In genomic region chr12:14390885-14391530, GRCh38 we compare ENCODE assay signal across 12 cellular contexts. TPM values are rescaled to one million over a fixed set of nuclear protein-coding genes. Genes with fewer than 3 reads are reported as not detected.
A peak's percentile ranks its signal among the peaks of the same experiment; 100 is the strongest.
DNase-seq lines count a peak whose midpoint lies in the region; ATAC-seq and TF ChIP-seq lines count a peak whose summit lies in the region.
"Had no signal": no experiment of that assay in that cellular context is flagged by ENCODE, and none has a peak within 500 bp of the region (broad histone marks: within the 10 kb centered on the region; RNA-seq: fewer than 3 reads in every experiment).

No MANE protein-coding gene starts in this region.

- no peak for TF ChIP-seq CTCF in CD4-positive, alpha-beta T cell (IDR thresholded peaks at IDR 0.05)
- TF ChIP-seq CTCF in HFFc6 (IDR thresholded peaks at IDR 0.05): no peak
- TF ChIP-seq CTCF in MCF 10A (IDR thresholded peaks at IDR 0.05; ENCODE audit: unreplicated experiment): no peak
- no peak for TF ChIP-seq CTCF in neural progenitor cell (IDR thresholded peaks at IDR 0.05)

- H3K27me3 ChIP-seq in CD4-positive, alpha-beta T cell (ENCODE audit: control insufficient read depth, insufficient read depth, low read length): no peaks in the 10 kb centered on the region
- H3K27me3 ChIP-seq in neural progenitor cell: no peaks in the 10 kb centered on the region

- H3K36me3 ChIP-seq in neural progenitor cell: peaks cover 15% of the 10 kb centered on the region

- H3K79me2 ChIP-seq in neural progenitor cell (ENCODE audit: low read depth): peaks cover 100% of the 10 kb centered on the region

- H3K9me3 ChIP-seq in CD4-positive, alpha-beta T cell (ENCODE audit: control insufficient read depth, low read length): no peaks in the 10 kb centered on the region
- no peaks in the 10 kb centered on the region for H3K9me3 ChIP-seq in neural progenitor cell (ENCODE audit: low read depth)

- CTCF ChIA-PET in CD4-positive, alpha-beta T cell (lab: Charles Lee): interaction anchor here (1.1 to 5.2 kb wide), 2 partner anchors 22 to 25 kb away, joined by 3 to 31 read pairs; partner anchors contain the start of gene ATF7IP
- CTCF ChIA-PET in MCF 10A (lab: Yijun Ruan, JAX): no interaction called here

- no peaks in the 10 kb centered on the region for H4K20me1 ChIP-seq in neural progenitor cell (ENCODE audit: low read depth)

- peaks cover 56% of the 10 kb centered on the region for H3K4me1 ChIP-seq in neural progenitor cell

- peak overlapping the region; percentile 78 for H3K4me3 Mint-ChIP-seq in CD4-positive, alpha-beta T cell
- H3K4me3 Mint-ChIP-seq in HFFc6: no peak overlapping the region
- no peak overlapping the region for H3K4me3 Mint-ChIP-seq in MCF 10A (ENCODE audit: unreplicated experiment)
- H3K4me3 Mint-ChIP-seq in neural progenitor cell: no peak overlapping the region

- intact Hi-C loops in CD4-positive, alpha-beta T cell (cut with DNase I, micrococcal nuclease): loop anchor here (2.0 to 10.0 kb wide), 2 partner anchors 22 to 1394 kb away; partner anchors contain the start of gene EPS8 (in 1 of the 2)
- intact Hi-C loops in MCF 10A (cut with micrococcal nuclease): no loop called here

- POLR2A ChIA-PET in CD4-positive, alpha-beta T cell (lab: Charles Lee): interaction anchor here (1.0 to 6.7 kb wide), 5 partner anchors 15 to 27 kb away, joined by 3 to 91 read pairs (median 3); partner anchors contain the start of gene ATF7IP
- POLR2A ChIA-PET in MCF 10A (lab: Yijun Ruan, JAX): interaction anchor here (0.5 to 1.3 kb wide), 4 partner anchors 21 to 81 kb away, joined by 3 to 5 read pairs (median 3); partner anchors contain the start of gene ATF7IP

- peak overlapping the region; percentile 40 for H3K27ac ChIP-seq in CD4-positive, alpha-beta T cell (ENCODE audit: low read depth, low read length)
- H3K27ac ChIP-seq in neural progenitor cell: peak overlapping the region; percentile 85

- no peak overlapping the region for H3K4me3 ChIP-seq in neural progenitor cell

- no peak overlapping the region for H3K4me2 ChIP-seq in neural progenitor cell
- H3K4me2 ChIP-seq: SK-N-SH had no signal

- ATAC-seq in CD4-positive, alpha-beta T cell (ENCODE audit: poor library complexity): no peak
- no peak for ATAC-seq in GM18502 (IDR thresholded peaks at IDR 0.05; ENCODE audit: poor library complexity, unreplicated experiment)
- ATAC-seq in HG02973 (IDR thresholded peaks at IDR 0.05; ENCODE audit: unreplicated experiment): no peak

- no peak overlapping the region for H2AFZ ChIP-seq in neural progenitor cell (replicated peaks)

- H3K9me3 Mint-ChIP-seq in CD4-positive, alpha-beta T cell: no peaks in the 10 kb centered on the region
- no peaks in the 10 kb centered on the region for H3K9me3 Mint-ChIP-seq in HFFc6
- H3K9me3 Mint-ChIP-seq in MCF 10A (ENCODE audit: unreplicated experiment): no peaks in the 10 kb centered on the region
- H3K9me3 Mint-ChIP-seq in neural progenitor cell: peaks cover 72% of the 10 kb centered on the region

- peaks cover 49% of the 10 kb centered on the region for H3F3A ChIP-seq in neural progenitor cell (ENCODE audit: low read depth)

- peaks cover 86% of the 10 kb centered on the region for H3K4me1 Mint-ChIP-seq in CD4-positive, alpha-beta T cell (ENCODE audit: low read depth)
- H3K4me1 Mint-ChIP-seq in HFFc6 (ENCODE audit: low read depth): peaks cover 56% of the 10 kb centered on the region
- peaks cover 10% of the 10 kb centered on the region for H3K4me1 Mint-ChIP-seq in MCF 10A (ENCODE audit: insufficient read depth, unreplicated experiment)
- H3K4me1 Mint-ChIP-seq in neural progenitor cell: no peaks in the 10 kb centered on the region

- no peaks in the 10 kb centered on the region for H3K27me3 Mint-ChIP-seq in CD4-positive, alpha-beta T cell
- H3K27me3 Mint-ChIP-seq in HFFc6 (ENCODE audit: insufficient read depth) (no peaks in the 10 kb centered on the region; the same call in 1 of the 2 replicates), MCF 10A (ENCODE audit: insufficient read depth, unreplicated experiment) (no peaks in the 10 kb centered on the region), neural progenitor cell (ENCODE audit: insufficient read depth, low read depth) (no peaks in the 10 kb centered on the region)

- no peak for DNase-seq in CD4-positive, alpha-beta T cell
- DNase-seq in HFFc6 (no peak), MCF 10A (ENCODE audit: unreplicated experiment) (no peak), neural progenitor cell (ENCODE audit: low spot score) (no peak), amniotic stem cell (lab: John Stamatoyannopoulos, UW) (no peak)
- DNase-seq in stimulated activated CD4-positive, alpha-beta T cell treated with anti-CD3 and anti-CD28 coated beads, Interleukin-4, amount 100 ng/mL, for 24 hours: no peak
- DNase-seq: activated effector memory CD4-positive, alpha-beta T cell treated with anti-CD3 and anti-CD28 coated beads, Interleukin-2, amount 50 U/mL, for 16 hours; COR-L47; HCEC 1CT; SK-N-SH had no signal

- no peak overlapping the region for H3K9ac ChIP-seq in neural progenitor cell
- H3K9ac ChIP-seq: SK-N-SH had no signal

- BruUV-seq in MCF 10A (replicated peaks; lab: Mats Ljungman, UMichigan): no TSS peak

- H3K36me3 Mint-ChIP-seq in CD4-positive, alpha-beta T cell (ENCODE audit: low read depth): peaks cover 45% of the 10 kb centered on the region
- H3K36me3 Mint-ChIP-seq in HFFc6 (ENCODE audit: low read depth): peaks cover 29% of the 10 kb centered on the region
- H3K36me3 Mint-ChIP-seq in MCF 10A (ENCODE audit: insufficient read depth, unreplicated experiment): peaks cover 6% of the 10 kb centered on the region
- peaks cover 72% of the 10 kb centered on the region for H3K36me3 Mint-ChIP-seq in neural progenitor cell

- peak overlapping the region; percentile 91 for H3K27ac Mint-ChIP-seq in CD4-positive, alpha-beta T cell
- H3K27ac Mint-ChIP-seq in HFFc6 (peak overlapping the region; percentile 29), MCF 10A (ENCODE audit: low read depth, unreplicated experiment) (peak overlapping the region; percentile 22), neural progenitor cell (no peak overlapping the region)

RNA-seq across cellular contexts. Expression of gene ATF7IP, which starts 25.5 kb away (rescaled TPM):
- 100 to 1,000 TPM; 134 to 143 TPM for total RNA-seq in CD4-positive, alpha-beta T cell
- 10 to 100 TPM; 38.3 to 47.3 (median 41.7) TPM for total RNA-seq in HFFc6 (2021; fragmentation: NEBNext Ultra II Directional; extraction: Animal tissue kit (Norgen Biotek cat#: 25700))
- total RNA-seq in MCF 10A (2022): 29.4 and 33.1 TPM in 2 replicates
- 130 and 187 TPM in 2 replicates for total RNA-seq in neural progenitor cell (ENCODE audit: low replicate concordance)
